11 cellular contexts compared by ENCODE assay signal in the genomic region with DNA sequence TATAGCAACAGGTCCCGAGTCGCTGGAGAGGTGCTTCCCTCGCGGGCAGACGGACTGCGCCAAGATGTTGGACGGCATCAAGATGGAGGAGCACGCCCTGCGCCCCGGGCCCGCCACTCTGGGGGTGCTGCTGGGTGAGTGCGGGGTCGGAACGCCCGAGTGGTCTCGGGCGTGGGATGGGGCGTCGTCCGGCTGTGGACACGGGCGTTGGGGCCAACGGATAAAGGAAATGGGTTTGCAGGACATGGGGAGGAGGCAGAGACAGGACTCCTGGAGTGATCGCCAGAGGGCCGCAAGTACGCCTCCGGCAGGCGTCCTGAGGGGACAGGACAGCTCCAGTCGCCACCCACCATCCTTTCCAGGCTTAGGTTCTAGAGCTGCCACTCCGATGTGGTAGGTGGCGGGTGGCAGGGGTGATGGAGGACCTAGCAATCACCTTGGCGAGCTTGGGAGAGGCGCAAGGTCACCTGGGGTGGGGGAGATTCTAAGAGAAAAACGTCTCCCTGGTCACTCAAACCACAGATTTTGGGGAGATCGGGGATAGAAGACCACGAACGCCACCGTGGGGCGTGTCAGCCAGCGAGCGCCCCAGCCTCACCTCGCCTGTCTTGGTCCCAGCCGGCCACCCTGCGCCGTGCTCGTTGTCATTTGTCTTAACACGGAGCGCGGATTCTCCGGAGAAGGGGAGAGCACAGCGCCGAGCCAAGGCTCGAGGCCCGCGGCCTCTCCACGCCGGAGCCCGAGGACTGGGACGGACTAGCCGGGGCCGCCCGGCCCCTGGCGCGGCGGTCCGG. TPM values are rescaled to one million over a fixed set of nuclear protein-coding genes. Genes with fewer than 3 reads are reported as not detected.
A peak's percentile ranks its signal among the peaks of the same experiment; 100 is the strongest.
DNase-seq lines count a peak whose midpoint lies in the region; ATAC-seq and TF ChIP-seq lines count a peak whose summit lies in the region.
"Had no signal": no experiment of that assay in that cellular context is flagged by ENCODE, and none has a peak within 500 bp of the region (broad histone marks: within the 10 kb centered on the region; RNA-seq: fewer than 3 reads in every experiment).

No MANE protein-coding gene starts in this region.

- intact Hi-C loops in stomach (cut with DNase I; ENCODE audit: low total_unique reads): loop anchor here (5.0 to 10.0 kb wide), 2 partner anchors 78 to 170 kb away; no protein-coding TSS in a partner anchor
- intact Hi-C loops in A673 (cut with micrococcal nuclease; ENCODE audit: unreplicated experiment): loop anchor here (5.0 kb wide), 1 partner anchor 78 kb away; no protein-coding TSS in a partner anchor

- H3K4me3 ChIP-seq in stomach (peak overlapping the region in 3 of 4 donors; percentile 12 to 36 (median 31)), A673 (ENCODE audit: low read depth, low read length, poor library complexity, severe bottlenecking) (no peak overlapping the region)
- H3K4me3 ChIP-seq: body of pancreas had no signal

- H3K4me3 Mint-ChIP-seq in activated T-cell treated with anti-CD3 and anti-CD28 coated beads, Interleukin-2, amount 50 U/mL, for 72 hours: peak overlapping the region; percentile 49 to 74
- H3K4me3 Mint-ChIP-seq in activated CD4-positive, alpha-beta memory T cell treated with anti-CD3 and anti-CD28 coated beads, Interleukin-2, amount 10 ng/mL, durations not matched to agents 7 days and 5 days: peak overlapping the region; percentile 58

- H3K27me3 ChIP-seq in stomach (peaks cover 39 to 99% (median 92%) of the 10 kb centered on the region in 3 donors), A673 (replicated peaks; ENCODE audit: insufficient read depth, low read depth, low read length, poor library complexity) (peaks cover 93% of the 10 kb centered on the region)

- H3K9me3 Mint-ChIP-seq in activated T-cell treated with anti-CD3 and anti-CD28 coated beads, Interleukin-2, amount 50 U/mL, for 72 hours: no peaks in the 10 kb centered on the region
- H3K9me3 Mint-ChIP-seq in activated CD4-positive, alpha-beta memory T cell treated with anti-CD3 and anti-CD28 coated beads, Interleukin-2, amount 10 ng/mL, durations not matched to agents 7 days and 5 days: no peaks in the 10 kb centered on the region

- no peaks in the 10 kb centered on the region for H3K36me3 Mint-ChIP-seq in activated T-cell treated with anti-CD3 and anti-CD28 coated beads, Interleukin-2, amount 50 U/mL, for 72 hours (ENCODE audit: insufficient read depth in 2 of 2)
- peaks cover 7% of the 10 kb centered on the region for H3K36me3 Mint-ChIP-seq in activated CD4-positive, alpha-beta memory T cell treated with anti-CD3 and anti-CD28 coated beads, Interleukin-2, amount 10 ng/mL, durations not matched to agents 7 days and 5 days (ENCODE audit: low read depth)

- peaks cover 75% of the 10 kb centered on the region for H3K27me3 Mint-ChIP-seq in activated T-cell treated with anti-CD3 and anti-CD28 coated beads, Interleukin-2, amount 50 U/mL, for 72 hours (ENCODE audit: low read depth)
- H3K27me3 Mint-ChIP-seq in activated CD4-positive, alpha-beta memory T cell treated with anti-CD3 and anti-CD28 coated beads, Interleukin-2, amount 10 ng/mL, durations not matched to agents 7 days and 5 days: peaks cover 72% of the 10 kb centered on the region

- no peak for DNase-seq in activated T-cell treated with anti-CD3 and anti-CD28 coated beads, Interleukin-2, amount 50 U/mL, for 72 hours
- DNase-seq in activated T-cell treated with anti-CD3 and anti-CD28 coated beads for 4 hours (no peak), left kidney (ENCODE audit: low read depth, low spot score) (peak; percentile 56), stomach (no peak), A673 (ENCODE audit: low spot score) (no peak), NCI-H2107 treated with DMSO at 0.1 percent for 48 hours (lab: John Stamatoyannopoulos, UW; ENCODE audit: unreplicated experiment) (no peak)
- DNase-seq in activated CD4-positive, alpha-beta memory T cell treated with anti-CD3 and anti-CD28 coated beads, Interleukin-2, amount 10 ng/mL, durations not matched to agents 7 days and 5 days: no peak
- DNase-seq: T1000 had no signal

- H3K9me3 ChIP-seq in stomach (no peaks in the 10 kb centered on the region), A673 (ENCODE audit: low read depth, low read length, poor library complexity, severe bottlenecking) (no peaks in the 10 kb centered on the region)
- H3K9me3 ChIP-seq: body of pancreas, neutrophil had no signal

- H3K27ac Mint-ChIP-seq in activated T-cell treated with anti-CD3 and anti-CD28 coated beads, Interleukin-2, amount 50 U/mL, for 72 hours: no peak overlapping the region
- peak overlapping the region; percentile 44 for H3K27ac Mint-ChIP-seq in activated CD4-positive, alpha-beta memory T cell treated with anti-CD3 and anti-CD28 coated beads, Interleukin-2, amount 10 ng/mL, durations not matched to agents 7 days and 5 days

- no peak for TF ChIP-seq CTCF in stomach (IDR thresholded peaks at IDR 0.05)
- TF ChIP-seq CTCF in A673 (conservative IDR thresholded peaks at IDR 0.05; ENCODE audit: low read depth, low read length): no peak

- H3K36me3 ChIP-seq in stomach (no peaks in the 10 kb centered on the region), A673 (ENCODE audit: insufficient read depth, low read length, poor library complexity, severe bottlenecking) (no peaks in the 10 kb centered on the region)
- H3K36me3 ChIP-seq: neutrophil had no signal

- H3K4me1 ChIP-seq in stomach (peaks cover 50 to 71% (median 63%) of the 10 kb centered on the region in 4 donors), A673 (ENCODE audit: insufficient read depth, low read length, poor library complexity, severe bottlenecking) (peaks cover 16% of the 10 kb centered on the region)

- no peak for ATAC-seq in activated T-cell treated with anti-CD3 and anti-CD28 coated beads, Interleukin-2, amount 50 U/mL, for 72 hours (replicated peaks in 1 of 2)
- ATAC-seq in HG02610 (IDR thresholded peaks at IDR 0.05; ENCODE audit: unreplicated experiment): no peak

- peaks cover 23% of the 10 kb centered on the region for H3K4me1 Mint-ChIP-seq in activated T-cell treated with anti-CD3 and anti-CD28 coated beads, Interleukin-2, amount 50 U/mL, for 72 hours (ENCODE audit: low read depth)
- H3K4me1 Mint-ChIP-seq in activated CD4-positive, alpha-beta memory T cell treated with anti-CD3 and anti-CD28 coated beads, Interleukin-2, amount 10 ng/mL, durations not matched to agents 7 days and 5 days: peaks cover 23% of the 10 kb centered on the region

- BruUV-seq in A673 (replicated peaks; lab: Mats Ljungman, UMichigan): no TSS peak

- WGBS in stomach, 5 donors: 5 to 8% (median 5%) methylated on average over 42 to 66 of the region's 66 CpGs

- H3K27ac ChIP-seq in stomach (no peak overlapping the region), A673 (ENCODE audit: low read depth, low read length, poor library complexity, severe bottlenecking) (no peak overlapping the region)
- H3K27ac ChIP-seq: body of pancreas, neutrophil had no signal

- CTCF ChIA-PET in activated CD4-positive, alpha-beta memory T cell treated with anti-CD3 and anti-CD28 coated beads, Interleukin-2, amount 10 ng/mL, durations not matched to agents 7 days and 5 days (lab: Charles Lee): interaction anchor here (0.6 kb wide), 1 partner anchor 1087 kb away, joined by 3 read pairs; no protein-coding TSS in a partner anchor
- CTCF ChIA-PET in A673 (lab: Charles Lee): no interaction called here

- no peak for TF ChIP-seq EP300 in stomach (IDR thresholded peaks at IDR 0.05)

- no peak for TF ChIP-seq POLR2A in stomach (IDR thresholded peaks at IDR 0.05)

- POLR2A ChIA-PET in activated CD4-positive, alpha-beta memory T cell treated with anti-CD3 and anti-CD28 coated beads, Interleukin-2, amount 10 ng/mL, durations not matched to agents 7 days and 5 days (lab: Charles Lee): no interaction called here
- POLR2A ChIA-PET in A673 (lab: Charles Lee; ENCODE audit: low non-redundant PET): no interaction called here

RNA-seq across cellular contexts. Expression of gene LMX1B, which starts 0.9 kb away (rescaled TPM):
- total RNA-seq in activated T-cell treated with anti-CD3 and anti-CD28 coated beads, Interleukin-2, amount 50 U/mL, for 72 hours: not detected
- total RNA-seq in activated CD4-positive, alpha-beta memory T cell treated with anti-CD3 and anti-CD28 coated beads, Interleukin-2, amount 10 ng/mL, durations not matched to agents 7 days and 5 days: not detected
- total RNA-seq in stomach (not detected), A673 (2021) (not detected in 2 replicates)
- polyA plus RNA-seq in stomach: under 1 TPM in 1 of 3 donors, not detected in 2; 0.20 TPM
